In the genomic region with DNA sequence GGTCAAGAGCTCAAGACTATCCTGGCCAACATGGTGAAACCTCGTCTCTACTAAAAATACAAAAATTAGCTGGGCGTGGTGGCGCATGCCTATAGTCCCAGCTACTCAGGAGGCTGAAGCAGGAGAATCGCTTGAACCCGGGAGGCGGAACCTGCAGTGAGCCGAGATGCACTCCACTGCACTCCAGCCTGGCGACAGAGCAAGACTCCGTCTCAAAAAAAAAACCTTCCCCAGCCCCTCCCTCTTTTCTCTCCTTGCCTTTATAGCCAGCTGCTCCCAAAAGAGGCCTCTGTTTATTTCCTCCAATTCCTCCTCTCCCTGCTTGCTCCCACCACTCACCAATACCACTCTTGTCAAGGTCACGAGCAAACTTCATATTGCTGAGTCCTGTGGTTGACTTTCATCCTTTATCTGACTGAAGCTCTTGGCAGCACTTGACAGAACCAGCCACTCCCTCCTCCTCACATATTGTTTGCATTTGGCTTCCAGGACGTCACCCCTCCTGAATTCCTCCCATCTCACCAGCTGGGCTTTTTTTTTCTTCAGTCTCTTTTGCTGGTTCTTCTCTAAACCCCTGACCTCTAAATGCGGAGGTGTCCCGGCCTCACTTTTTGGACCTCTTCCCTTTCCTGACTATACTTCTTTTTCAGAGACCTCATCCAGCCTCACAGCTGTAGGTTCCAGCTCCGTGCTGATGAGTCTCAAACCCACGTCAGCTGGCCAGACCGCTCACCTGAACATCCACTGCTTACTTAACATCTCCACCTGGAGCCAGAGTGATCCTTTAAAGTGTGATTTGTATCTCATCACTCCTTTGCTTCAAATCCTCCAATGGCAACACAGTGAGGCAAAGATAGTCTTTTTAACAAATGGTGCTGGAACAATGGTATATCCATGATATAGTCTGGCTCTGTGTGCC, we compare ENCODE assay signal across 15 cellular contexts.
DNase-seq lines count a peak whose midpoint lies in the region; ATAC-seq, FAIRE-seq and TF ChIP-seq lines count a peak whose summit lies in the region.
"Had no signal": no experiment of that assay in that cellular context is flagged by ENCODE, and none has a peak within 500 bp of the region (broad histone marks: within the 10 kb centered on the region; RNA-seq: fewer than 3 reads in every experiment).

No MANE protein-coding gene starts in this region.

- H3K27me3 ChIP-seq in GM23338 (ENCODE audit: insufficient read depth) (no peaks in the 10 kb centered on the region), adipocyte (replicated peaks; ENCODE audit: control insufficient read depth, insufficient read depth, low read length) (no peaks in the 10 kb centered on the region)

- DNase-seq in AG09319 (ENCODE audit: extremely low read depth, low read depth), result peak; percentile 59
- no peak for DNase-seq in GM23338 (ENCODE audit: low spot score)
- peak; percentile 86 for DNase-seq in adipocyte (ENCODE audit: low read depth)
- DNase-seq in left colon, result no peak
- DNase-seq in activated CD4-positive, alpha-beta T cell treated with anti-CD3 and anti-CD28 coated beads, Interleukin-2, amount 10 ng/mL, durations not matched to agents 24 days and 14 days, result no peak
- DNase-seq in activated CD4-positive, alpha-beta T cell treated with anti-CD3 and anti-CD28 coated beads for 4 hours, result no peak
- no peak for DNase-seq in kidney
- DNase-seq: activated CD4-positive, alpha-beta T cell treated with anti-CD3 and anti-CD28 coated beads for 1 hour; activated naive CD8-positive, alpha-beta T cell treated with anti-CD3 and anti-CD28 coated beads, Interleukin-2, amount 10 ng/mL, durations not matched to agents 7 days and 5 days; NCI-H1092 treated with DMSO at 0.1 percent for 48 hours had no signal

- H3K9me3 Mint-ChIP-seq in GM23338, result no peaks in the 10 kb centered on the region; the same call in 2 of the 3 replicates
- peaks cover 4% of the 10 kb centered on the region for H3K9me3 Mint-ChIP-seq in activated CD4-positive, alpha-beta T cell treated with anti-CD3 and anti-CD28 coated beads, Interleukin-2, amount 10 ng/mL, durations not matched to agents 24 days and 14 days
- H3K9me3 Mint-ChIP-seq: memory B cell had no signal

- no peak overlapping the region for H3K9ac ChIP-seq in adipocyte (ENCODE audit: low read length)
- no peak overlapping the region for H3K9ac ChIP-seq in kidney (ENCODE audit: low read length in 2 of 2)

- H3K9me3 ChIP-seq in adipocyte (ENCODE audit: control insufficient read depth, low read length) (no peaks in the 10 kb centered on the region), kidney (ENCODE audit: control insufficient read depth in 1 of 2, low read length in 2 of 2) (no peaks in the 10 kb centered on the region)

- H3K4me1 ChIP-seq in GM23338 (ENCODE audit: insufficient read depth) (no peaks in the 10 kb centered on the region), adipocyte (ENCODE audit: control insufficient read depth, insufficient read depth, low read length) (no peaks in the 10 kb centered on the region), kidney (ENCODE audit: control insufficient read depth in 1 of 2, insufficient read depth in 1 of 2, low read depth in 1 of 2, low read length in 2 of 2) (no peaks in the 10 kb centered on the region)

- H3K4me1 Mint-ChIP-seq in GM23338, result peaks cover 5% of the 10 kb centered on the region; the same call in 2 of the 3 replicates
- peaks cover 17% of the 10 kb centered on the region for H3K4me1 Mint-ChIP-seq in activated CD4-positive, alpha-beta T cell treated with anti-CD3 and anti-CD28 coated beads, Interleukin-2, amount 10 ng/mL, durations not matched to agents 24 days and 14 days

- H3K36me3 Mint-ChIP-seq in GM23338 (ENCODE audit: low read depth), result no peaks in the 10 kb centered on the region
- peaks cover 6% of the 10 kb centered on the region for H3K36me3 Mint-ChIP-seq in activated CD4-positive, alpha-beta T cell treated with anti-CD3 and anti-CD28 coated beads, Interleukin-2, amount 10 ng/mL, durations not matched to agents 24 days and 14 days (ENCODE audit: low read depth)
- H3K36me3 Mint-ChIP-seq: memory B cell had no signal

- no peak for FAIRE-seq in kidney (lab: Jason Lieb, UNC)
- FAIRE-seq: GM18507 had no signal

- H3K9me2 ChIP-seq in GM23338 (ENCODE audit: insufficient read depth), result no peaks in the 10 kb centered on the region

- H3K4me3 ChIP-seq in GM23338, result no peak overlapping the region
- no peak overlapping the region for H3K4me3 ChIP-seq in adipocyte (ENCODE audit: low read length)
- H3K4me3 ChIP-seq in kidney (ENCODE audit: low read length in 2 of 2), result no peak overlapping the region

- no peaks in the 10 kb centered on the region for H3F3A ChIP-seq in GM23338 (replicated peaks; ENCODE audit: low read depth)

- H4K20me1 ChIP-seq in GM23338 (replicated peaks; ENCODE audit: insufficient read depth), result no peaks in the 10 kb centered on the region

- H3K27ac ChIP-seq in GM23338 (ENCODE audit: low read depth) (no peak overlapping the region), kidney (ENCODE audit: low read depth in 2 of 2, low read length in 2 of 2) (no peak overlapping the region)

- H3K27me3 Mint-ChIP-seq in GM23338 (ENCODE audit: insufficient read depth, low read depth, poor library complexity), result peaks cover 1% of the 10 kb centered on the region
- no peaks in the 10 kb centered on the region for H3K27me3 Mint-ChIP-seq in activated CD4-positive, alpha-beta T cell treated with anti-CD3 and anti-CD28 coated beads, Interleukin-2, amount 10 ng/mL, durations not matched to agents 24 days and 14 days
- H3K27me3 Mint-ChIP-seq: activated naive CD8-positive, alpha-beta T cell treated with anti-CD3 and anti-CD28 coated beads, Interleukin-2, amount 10 ng/mL, durations not matched to agents 7 days and 5 days; memory B cell had no signal

- H3K4me2 ChIP-seq in GM23338, result no peak overlapping the region

- intact Hi-C loops in left colon (cut with DNase I, micrococcal nuclease) (no loop called here), kidney (cut with DNase I) (no loop called here)
- intact Hi-C loops in activated CD4-positive, alpha-beta T cell treated with anti-CD3 and anti-CD28 coated beads, Interleukin-2, amount 10 ng/mL, durations not matched to agents 24 days and 14 days (cut with micrococcal nuclease), result no loop called here

- no peaks in the 10 kb centered on the region for H3K79me2 ChIP-seq in GM23338 (replicated peaks; ENCODE audit: insufficient read depth)

- TF ChIP-seq CTCF in AG09319 (IDR thresholded peaks at IDR 0.05; ENCODE audit: low read depth, low read length) (no peak), GM23338 (conservative IDR thresholded peaks at IDR 0.05; ENCODE audit: low read depth in 2 of 2) (no peak), kidney (IDR thresholded peaks at IDR 0.05; ENCODE audit: borderline replicate concordance, extremely low read depth, insufficient read depth) (no peak)

- H3K4me3 Mint-ChIP-seq in GM23338, result no peak overlapping the region
- no peak overlapping the region for H3K4me3 Mint-ChIP-seq in activated CD4-positive, alpha-beta T cell treated with anti-CD3 and anti-CD28 coated beads, Interleukin-2, amount 10 ng/mL, durations not matched to agents 24 days and 14 days
- H3K4me3 Mint-ChIP-seq: activated naive CD8-positive, alpha-beta T cell treated with anti-CD3 and anti-CD28 coated beads, Interleukin-2, amount 10 ng/mL, durations not matched to agents 7 days and 5 days; memory B cell had no signal

- ATAC-seq in GM23338 (no peak), left colon (peak; percentile 88), HG02610 (IDR thresholded peaks at IDR 0.05; ENCODE audit: unreplicated experiment) (no peak)
- ATAC-seq: Panc1, sciatic nerve had no signal

- no peaks in the 10 kb centered on the region for H3K36me3 ChIP-seq in GM23338 (ENCODE audit: insufficient read depth)
- no peaks in the 10 kb centered on the region for H3K36me3 ChIP-seq in adipocyte (ENCODE audit: control insufficient read depth, insufficient read depth, low read length, severe bottlenecking)
- no peaks in the 10 kb centered on the region for H3K36me3 ChIP-seq in kidney (ENCODE audit: control insufficient read depth in 1 of 2, insufficient read depth in 2 of 2, low read length in 2 of 2)

- H3K27ac Mint-ChIP-seq in GM23338, result no peak overlapping the region
- H3K27ac Mint-ChIP-seq in activated CD4-positive, alpha-beta T cell treated with anti-CD3 and anti-CD28 coated beads, Interleukin-2, amount 10 ng/mL, durations not matched to agents 24 days and 14 days, result no peak overlapping the region
- H3K27ac Mint-ChIP-seq: activated naive CD8-positive, alpha-beta T cell treated with anti-CD3 and anti-CD28 coated beads, Interleukin-2, amount 10 ng/mL, durations not matched to agents 7 days and 5 days had no signal

- peak overlapping the region; percentile 76; the same call in 1 of the 2 replicates for H2AFZ ChIP-seq in GM23338

TF ChIP-seq in GM23338, 12 proteins besides CTCF, POLR2A, EP300 and RAD21 (continues in another document):
- no peak for TF ChIP-seq STAT1 (IDR thresholded peaks at IDR 0.05; ENCODE audit: unreplicated experiment)
- TF ChIP-seq, protein P1, sequence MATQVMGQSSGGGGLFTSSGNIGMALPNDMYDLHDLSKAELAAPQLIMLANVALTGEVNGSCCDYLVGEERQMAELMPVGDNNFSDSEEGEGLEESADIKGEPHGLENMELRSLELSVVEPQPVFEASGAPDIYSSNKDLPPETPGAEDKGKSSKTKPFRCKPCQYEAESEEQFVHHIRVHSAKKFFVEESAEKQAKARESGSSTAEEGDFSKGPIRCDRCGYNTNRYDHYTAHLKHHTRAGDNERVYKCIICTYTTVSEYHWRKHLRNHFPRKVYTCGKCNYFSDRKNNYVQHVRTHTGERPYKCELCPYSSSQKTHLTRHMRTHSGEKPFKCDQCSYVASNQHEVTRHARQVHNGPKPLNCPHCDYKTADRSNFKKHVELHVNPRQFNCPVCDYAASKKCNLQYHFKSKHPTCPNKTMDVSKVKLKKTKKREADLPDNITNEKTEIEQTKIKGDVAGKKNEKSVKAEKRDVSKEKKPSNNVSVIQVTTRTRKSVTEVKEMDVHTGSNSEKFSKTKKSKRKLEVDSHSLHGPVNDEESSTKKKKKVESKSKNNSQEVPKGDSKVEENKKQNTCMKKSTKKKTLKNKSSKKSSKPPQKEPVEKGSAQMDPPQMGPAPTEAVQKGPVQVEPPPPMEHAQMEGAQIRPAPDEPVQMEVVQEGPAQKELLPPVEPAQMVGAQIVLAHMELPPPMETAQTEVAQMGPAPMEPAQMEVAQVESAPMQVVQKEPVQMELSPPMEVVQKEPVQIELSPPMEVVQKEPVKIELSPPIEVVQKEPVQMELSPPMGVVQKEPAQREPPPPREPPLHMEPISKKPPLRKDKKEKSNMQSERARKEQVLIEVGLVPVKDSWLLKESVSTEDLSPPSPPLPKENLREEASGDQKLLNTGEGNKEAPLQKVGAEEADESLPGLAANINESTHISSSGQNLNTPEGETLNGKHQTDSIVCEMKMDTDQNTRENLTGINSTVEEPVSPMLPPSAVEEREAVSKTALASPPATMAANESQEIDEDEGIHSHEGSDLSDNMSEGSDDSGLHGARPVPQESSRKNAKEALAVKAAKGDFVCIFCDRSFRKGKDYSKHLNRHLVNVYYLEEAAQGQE (IDR thresholded peaks at IDR 0.05; ENCODE audit: unreplicated experiment), result no peak
- TF ChIP-seq EZH2 (IDR thresholded peaks at IDR 0.05; ENCODE audit: low read depth, unreplicated experiment), result no peak
- TF ChIP-seq CREB1 (CRISPR knock-in tag; IDR thresholded peaks at IDR 0.05; ENCODE audit: low read depth), result no peak
- no peak for TF ChIP-seq NANOG (IDR thresholded peaks at IDR 0.05; ENCODE audit: borderline replicate concordance)
- no peak for TF ChIP-seq ZNF331 (CRISPR knock-in tag; IDR thresholded peaks at IDR 0.05; ENCODE audit: low read depth)

Comparison
In these comparisons a context has a peak if more than half of its experiments do, and no peak if none do; other contexts are left out.
1. DNase-seq: peak in AG09319 (single experiment) and adipocyte (single experiment); none in GM23338 (single experiment), left colon (0 of 2), activated CD4-positive, alpha-beta T cell treated with anti-CD3 and anti-CD28 coated beads, Interleukin-2, amount 10 ng/mL, durations not matched to agents 24 days and 14 days (single experiment), activated CD4-positive, alpha-beta T cell treated with anti-CD3 and anti-CD28 coated beads for 4 hours (0 of 2) and kidney (single experiment).